Comparison of ENCODE assay signal across 32 cellular contexts in the genomic region with DNA sequence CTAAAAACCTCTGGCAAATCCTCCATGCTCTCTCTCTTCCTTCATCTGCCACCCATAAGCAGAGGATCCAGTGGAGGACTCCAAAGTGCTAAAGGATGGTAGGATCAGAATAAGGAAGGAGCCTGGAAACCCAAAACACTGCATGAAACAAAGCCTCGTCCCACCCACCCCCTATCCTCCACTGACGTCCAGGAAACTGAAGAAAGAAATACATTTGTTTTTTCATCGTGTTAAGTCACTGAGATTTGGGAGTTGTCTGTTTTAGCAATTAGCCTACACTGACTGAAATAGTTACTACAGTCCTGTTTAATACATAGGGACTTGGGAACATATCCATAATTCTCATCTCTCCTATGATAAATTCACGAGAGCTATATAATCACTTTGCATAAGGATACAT.
"Had no signal": no experiment of that assay in that cellular context is flagged by ENCODE, and none has a peak within 500 bp of the region (broad histone marks: within the 10 kb centered on the region; RNA-seq: fewer than 3 reads in every experiment).

No MANE protein-coding gene starts in this region.

- H3K4me3 ChIP-seq: coronary artery, dorsolateral prefrontal cortex had no signal

- H3K27ac Mint-ChIP-seq: activated CD4-positive, alpha-beta memory T cell treated with anti-CD3 and anti-CD28 coated beads for 36 hours; activated CD4-positive, alpha-beta T cell treated with anti-CD3 and anti-CD28 coated beads for 36 hours; activated CD4-positive, alpha-beta T cell treated with anti-CD3 and anti-CD28 coated beads, Interleukin-2, amount 10 ng/mL, durations not matched to agents 24 days and 14 days; activated CD8-positive, alpha-beta memory T cell treated with anti-CD3 and anti-CD28 coated beads, Interleukin-2, amount 10 ng/mL, durations not matched to agents 7 days and 5 days; activated CD8-positive, alpha-beta T cell treated with anti-CD3 and anti-CD28 coated beads, Interleukin-2, amount 10 ng/mL, durations not matched to agents 7 days and 5 days; dendritic cell treated with granulocyte-macrophage colony-stimulating factor and Interleukin-4, amounts not matched to agents 40 ng/mL and 50 ng/mL, for 4 days; endodermal cell; T-cell; T-helper 1 cell treated with Interleukin-12 subunit alpha and Interleukin-12 subunit beta and Interleukin-4 antibody, amounts not matched to agents 30 μg/mL and 1 μg/mL, for 36 hours; T-helper 2 cell treated with Interferon-gamma antibody and Interleukin-4, amounts not matched to agents 5 μg/mL and 100 μg/mL, for 36 hours had no signal

- H3K27ac ChIP-seq: brain microvascular endothelial cell, coronary artery, WERI-Rb-1 had no signal

- H3K27me3 Mint-ChIP-seq: activated CD4-positive, alpha-beta memory T cell treated with anti-CD3 and anti-CD28 coated beads for 36 hours; activated CD4-positive, alpha-beta T cell treated with anti-CD3 and anti-CD28 coated beads for 36 hours; activated CD4-positive, alpha-beta T cell treated with anti-CD3 and anti-CD28 coated beads, Interleukin-2, amount 10 ng/mL, durations not matched to agents 24 days and 14 days; activated CD8-positive, alpha-beta memory T cell treated with anti-CD3 and anti-CD28 coated beads, Interleukin-2, amount 10 ng/mL, durations not matched to agents 7 days and 5 days; activated naive CD8-positive, alpha-beta T cell treated with anti-CD3 and anti-CD28 coated beads, Interleukin-2, amount 10 ng/mL, durations not matched to agents 7 days and 5 days; activated T-helper 17 cell treated with anti-CD3 and anti-CD28 coated beads, Interleukin-2, amount 50 U/mL, for 72 hours; central memory CD8-positive, alpha-beta T cell; dendritic cell treated with granulocyte-macrophage colony-stimulating factor and Interleukin-4, amounts not matched to agents 40 ng/mL and 50 ng/mL, for 4 days; T-cell had no signal

- H3K4me3 Mint-ChIP-seq: activated CD4-positive, alpha-beta memory T cell treated with anti-CD3 and anti-CD28 coated beads for 36 hours; activated CD4-positive, alpha-beta T cell treated with anti-CD3 and anti-CD28 coated beads for 36 hours; activated CD4-positive, alpha-beta T cell treated with anti-CD3 and anti-CD28 coated beads, Interleukin-2, amount 10 ng/mL, durations not matched to agents 24 days and 14 days; activated CD8-positive, alpha-beta memory T cell treated with anti-CD3 and anti-CD28 coated beads, Interleukin-2, amount 10 ng/mL, durations not matched to agents 7 days and 5 days; activated CD8-positive, alpha-beta T cell treated with anti-CD3 and anti-CD28 coated beads, Interleukin-2, amount 10 ng/mL, durations not matched to agents 7 days and 5 days; activated naive CD8-positive, alpha-beta T cell treated with anti-CD3 and anti-CD28 coated beads, Interleukin-2, amount 10 ng/mL, durations not matched to agents 7 days and 5 days; activated T-helper 17 cell treated with anti-CD3 and anti-CD28 coated beads, Interleukin-2, amount 50 U/mL, for 72 hours; central memory CD8-positive, alpha-beta T cell; dendritic cell treated with granulocyte-macrophage colony-stimulating factor and Interleukin-4, amounts not matched to agents 40 ng/mL and 50 ng/mL, for 4 days; endodermal cell; T-cell; T-helper 1 cell treated with Interleukin-12 subunit alpha and Interleukin-12 subunit beta and Interleukin-4 antibody, amounts not matched to agents 30 μg/mL and 1 μg/mL, for 36 hours; T-helper 2 cell treated with Interferon-gamma antibody and Interleukin-4, amounts not matched to agents 5 μg/mL and 100 μg/mL, for 36 hours had no signal

- H3K27me3 ChIP-seq: brain microvascular endothelial cell, dorsolateral prefrontal cortex had no signal

- DNase-seq: activated CD4-positive, alpha-beta memory T cell treated with anti-CD3 and anti-CD28 coated beads for 36 hours; activated CD4-positive, alpha-beta T cell treated with anti-CD3 and anti-CD28 coated beads for 36 hours; activated CD4-positive, alpha-beta T cell treated with anti-CD3 and anti-CD28 coated beads, Interleukin-2, amount 10 ng/mL, durations not matched to agents 24 days and 14 days; activated CD4-positive, CD25-positive, alpha-beta regulatory T cell; activated CD4-positive, CD25-positive, alpha-beta regulatory T cell treated with anti-CD3 and anti-CD28 coated beads, Interleukin-2, amount 50 U/mL, for 72 hours; activated CD8-positive, alpha-beta memory T cell treated with anti-CD3 and anti-CD28 coated beads, Interleukin-2, amount 10 ng/mL, durations not matched to agents 7 days and 5 days; activated CD8-positive, alpha-beta memory T cell treated with anti-CD3 and anti-CD28 coated beads, Interleukin-2, amount 50 U/mL, for 4 hours; activated CD8-positive, alpha-beta T cell treated with anti-CD3 and anti-CD28 coated beads, Interleukin-2, amount 10 ng/mL, durations not matched to agents 7 days and 5 days; activated effector memory CD4-positive, alpha-beta T cell treated with Interleukin-2 at 50 U/mL for 16 hours; activated gamma-delta T cell treated with Interleukin-2 at 50 U/mL for 16 hours; activated naive CD4-positive, alpha-beta T cell treated with Interleukin-2 at 50 U/mL for 16 hours; activated naive CD8-positive, alpha-beta T cell treated with anti-CD3 and anti-CD28 coated beads, Interleukin-2, amount 10 ng/mL, durations not matched to agents 7 days and 5 days; activated T-cell treated with anti-CD3 and anti-CD28 coated beads, Interleukin-2, amount 50 U/mL, for 1 hour; anterior cingulate cortex; brain microvascular endothelial cell; dorsolateral prefrontal cortex; effector memory CD4-positive, alpha-beta T cell; endodermal cell; foreskin melanocyte; head of caudate nucleus; SW 1271; T-cell; T1000; WERI-Rb-1 had no signal

- ATAC-seq: activated CD4-positive, alpha-beta T cell treated with anti-CD3 and anti-CD28 coated beads for 36 hours; activated CD8-positive, alpha-beta memory T cell treated with anti-CD3 and anti-CD28 coated beads, Interleukin-2, amount 10 ng/mL, durations not matched to agents 7 days and 5 days; activated CD8-positive, alpha-beta T cell treated with anti-CD3 and anti-CD28 coated beads, Interleukin-2, amount 10 ng/mL, durations not matched to agents 7 days and 5 days; activated naive CD4-positive, alpha-beta T cell treated with anti-CD3 and anti-CD28 coated beads, Interleukin-2, amount 50 U/mL, for 72 hours; activated T-helper 17 cell treated with anti-CD3 and anti-CD28 coated beads, Interleukin-2, amount 50 U/mL, for 72 hours; esophagus mucosa; T-cell had no signal

- H3K9me3 Mint-ChIP-seq: activated CD4-positive, alpha-beta memory T cell treated with anti-CD3 and anti-CD28 coated beads for 36 hours; activated CD4-positive, alpha-beta T cell treated with anti-CD3 and anti-CD28 coated beads, Interleukin-2, amount 10 ng/mL, durations not matched to agents 24 days and 14 days; activated naive CD4-positive, alpha-beta T cell treated with anti-CD3 and anti-CD28 coated beads, Interleukin-2, amount 50 U/mL, for 72 hours; activated naive CD8-positive, alpha-beta T cell treated with anti-CD3 and anti-CD28 coated beads, Interleukin-2, amount 10 ng/mL, durations not matched to agents 7 days and 5 days; activated T-helper 17 cell treated with anti-CD3 and anti-CD28 coated beads, Interleukin-2, amount 50 U/mL, for 72 hours; central memory CD8-positive, alpha-beta T cell; dendritic cell treated with granulocyte-macrophage colony-stimulating factor and Interleukin-4, amounts not matched to agents 40 ng/mL and 50 ng/mL, for 4 days; T-cell; T-helper 1 cell treated with Interleukin-12 subunit alpha and Interleukin-12 subunit beta and Interleukin-4 antibody, amounts not matched to agents 30 μg/mL and 1 μg/mL, for 36 hours; T-helper 2 cell treated with Interferon-gamma antibody and Interleukin-4, amounts not matched to agents 5 μg/mL and 100 μg/mL, for 36 hours had no signal

- H3K4me1 Mint-ChIP-seq: activated CD8-positive, alpha-beta memory T cell treated with anti-CD3 and anti-CD28 coated beads, Interleukin-2, amount 10 ng/mL, durations not matched to agents 7 days and 5 days; activated naive CD8-positive, alpha-beta T cell treated with anti-CD3 and anti-CD28 coated beads, Interleukin-2, amount 10 ng/mL, durations not matched to agents 7 days and 5 days; activated T-helper 17 cell treated with anti-CD3 and anti-CD28 coated beads, Interleukin-2, amount 50 U/mL, for 72 hours; endodermal cell had no signal
